ENCODE assay signal across 10 cellular contexts in genomic region chr15:36177590-36178281, GRCh38.
DNase-seq lines count a peak whose midpoint lies in the region; ATAC-seq, FAIRE-seq and TF ChIP-seq lines count a peak whose summit lies in the region.
"Had no signal": no experiment of that assay in that cellular context is flagged by ENCODE, and none has a peak within 500 bp of the region (broad histone marks: within the 10 kb centered on the region; RNA-seq: fewer than 3 reads in every experiment).

No MANE protein-coding gene starts in this region.

- no peaks in the 10 kb centered on the region for H3K36me3 Mint-ChIP-seq in mesothelial cell of epicardium

- H3K27me3 Mint-ChIP-seq in mesothelial cell of epicardium (ENCODE audit: low read depth), result no peaks in the 10 kb centered on the region

- TF ChIP-seq CTCF in bronchial epithelial cell (IDR thresholded peaks at IDR 0.05; ENCODE audit: insufficient read depth, low read length, severe bottlenecking) (no peak), mesothelial cell of epicardium (IDR thresholded peaks at IDR 0.05; ENCODE audit: unreplicated experiment) (no peak), GM10266 (IDR thresholded peaks at IDR 0.05; ENCODE audit: control insufficient read depth, insufficient read depth, low read depth, missing control alignments) (no peak)

- ATAC-seq in GM18858 (IDR thresholded peaks at IDR 0.05; ENCODE audit: unreplicated experiment), result no peak
- ATAC-seq: esophagus mucosa had no signal

- DNase-seq in DMS53 (lab: John Stamatoyannopoulos, UW) (peak; percentile 74), NCI-H1694 (lab: John Stamatoyannopoulos, UW) (peak; percentile 56), bronchial epithelial cell (ENCODE audit: low read depth) (peak; percentile 35), mesothelial cell of epicardium (ENCODE audit: low spot score in 2 of 2, unreplicated experiment in 2 of 2) (no peak), GM10266 (ENCODE audit: extremely low spot score) (no peak), AG08396 (ENCODE audit: low spot score) (no peak)
- no peak for DNase-seq in activated CD4-positive, alpha-beta T cell treated with anti-CD3 and anti-CD28 coated beads, Interleukin-2, amount 50 U/mL, for 48 hours
- DNase-seq: DND-41 had no signal

- H3K9me3 Mint-ChIP-seq in mesothelial cell of epicardium, result no peaks in the 10 kb centered on the region

- H3K4me3 ChIP-seq in bronchial epithelial cell (ENCODE audit: low read depth, low read length), result no peak overlapping the region

- H3K4me3 Mint-ChIP-seq in mesothelial cell of epicardium, result no peak overlapping the region

- FAIRE-seq in bronchial epithelial cell (lab: Jason Lieb, UNC), result no peak

- no peaks in the 10 kb centered on the region for H3K27me3 ChIP-seq in bronchial epithelial cell (ENCODE audit: control insufficient read depth, insufficient read depth, low read length)

- no peaks in the 10 kb centered on the region for H3K36me3 ChIP-seq in bronchial epithelial cell (ENCODE audit: control insufficient read depth, insufficient read depth, low read length)

- peaks cover 50% of the 10 kb centered on the region for H3K4me1 Mint-ChIP-seq in mesothelial cell of epicardium

- peak overlapping the region; percentile 80 for H3K27ac Mint-ChIP-seq in mesothelial cell of epicardium

Comparison
In these comparisons a context has a peak if more than half of its experiments do, and no peak if none do; other contexts are left out.
1. DNase-seq: peak in DMS53 (single experiment), NCI-H1694 (single experiment) and bronchial epithelial cell (single experiment); none in mesothelial cell of epicardium (0 of 2), GM10266 (single experiment), activated CD4-positive, alpha-beta T cell treated with anti-CD3 and anti-CD28 coated beads, Interleukin-2, amount 50 U/mL, for 48 hours (0 of 2) and AG08396 (single experiment).